Comparison of ENCODE assay signal across 7 cellular contexts in genomic region chr16:84548971-84549844, GRCh38. TPM values are rescaled to one million over a fixed set of nuclear protein-coding genes. Genes with fewer than 3 reads are reported as not detected.
DNase-seq lines count a peak whose midpoint lies in the region; ATAC-seq and TF ChIP-seq lines count a peak whose summit lies in the region.

No MANE protein-coding gene starts in this region.

- no peak for TF ChIP-seq EP300 in suprapubic skin (IDR thresholded peaks at IDR 0.05)

- peak; percentile 67 for DNase-seq in T-helper 2 cell treated with Interferon-gamma antibody and Interleukin-4, amounts not matched to agents 5 μg/mL and 100 μg/mL, for 36 hours (ENCODE audit: low spot score)
- DNase-seq in activated naive CD4-positive, alpha-beta T cell treated with anti-CD3 and anti-CD28 coated beads for 36 hours = peak; percentile 65
- DNase-seq in lung microvascular endothelial cell (ENCODE audit: low read depth in 2 of 2) (peak; percentile 75 to 97), suprapubic skin (ENCODE audit: low spot score in 2 of 2) (no peak), A673 (ENCODE audit: low spot score) (no peak)

- H3K4me1 ChIP-seq in suprapubic skin (no peaks in the 10 kb centered on the region), A673 (ENCODE audit: insufficient read depth, low read length, poor library complexity, severe bottlenecking) (peaks cover 2% of the 10 kb centered on the region)

- H3K9me3 Mint-ChIP-seq in T-helper 2 cell treated with Interferon-gamma antibody and Interleukin-4, amounts not matched to agents 5 μg/mL and 100 μg/mL, for 36 hours = no peaks in the 10 kb centered on the region
- no peaks in the 10 kb centered on the region for H3K9me3 Mint-ChIP-seq in activated naive CD4-positive, alpha-beta T cell treated with anti-CD3 and anti-CD28 coated beads for 36 hours

- H3K36me3 Mint-ChIP-seq in T-helper 2 cell treated with Interferon-gamma antibody and Interleukin-4, amounts not matched to agents 5 μg/mL and 100 μg/mL, for 36 hours (ENCODE audit: low read depth) = peaks cover 56% of the 10 kb centered on the region
- H3K36me3 Mint-ChIP-seq in activated naive CD4-positive, alpha-beta T cell treated with anti-CD3 and anti-CD28 coated beads for 36 hours (ENCODE audit: low read depth) = peaks cover 12% of the 10 kb centered on the region

- no TSS peak for BruUV-seq in A673 (replicated peaks; lab: Mats Ljungman, UMichigan)

- H3K27ac Mint-ChIP-seq in T-helper 2 cell treated with Interferon-gamma antibody and Interleukin-4, amounts not matched to agents 5 μg/mL and 100 μg/mL, for 36 hours = peak overlapping the region; percentile 100
- peak overlapping the region; percentile 97 for H3K27ac Mint-ChIP-seq in activated naive CD4-positive, alpha-beta T cell treated with anti-CD3 and anti-CD28 coated beads for 36 hours

- no peak for ATAC-seq in GM21526 (IDR thresholded peaks at IDR 0.05; ENCODE audit: low FRiP score, unreplicated experiment)
- ATAC-seq in GM21717 (IDR thresholded peaks at IDR 0.05; ENCODE audit: unreplicated experiment) = no peak

- H3K9me3 ChIP-seq in suprapubic skin (no peaks in the 10 kb centered on the region), A673 (ENCODE audit: low read depth, low read length, poor library complexity, severe bottlenecking) (no peaks in the 10 kb centered on the region)

- no peak for TF ChIP-seq POLR2A in suprapubic skin (IDR thresholded peaks at IDR 0.05)

- peak overlapping the region; percentile 51 for H3K27ac ChIP-seq in suprapubic skin
- H3K27ac ChIP-seq in A673 (ENCODE audit: low read depth, low read length, poor library complexity, severe bottlenecking) = no peak overlapping the region

- intact Hi-C loops in activated naive CD4-positive, alpha-beta T cell treated with anti-CD3 and anti-CD28 coated beads for 36 hours (cut with micrococcal nuclease) = loop anchor here (1.0 kb wide), 3 partner anchors 34 to 69 kb away; partner anchors contain the start of gene COTL1
- intact Hi-C loops in A673 (cut with micrococcal nuclease; ENCODE audit: unreplicated experiment) = no loop called here

- H3K4me3 ChIP-seq in suprapubic skin (peak overlapping the region; percentile 1), A673 (ENCODE audit: low read depth, low read length, poor library complexity, severe bottlenecking) (no peak overlapping the region)

- H3K27me3 Mint-ChIP-seq in T-helper 2 cell treated with Interferon-gamma antibody and Interleukin-4, amounts not matched to agents 5 μg/mL and 100 μg/mL, for 36 hours (ENCODE audit: low read depth) = no peaks in the 10 kb centered on the region
- no peaks in the 10 kb centered on the region for H3K27me3 Mint-ChIP-seq in activated naive CD4-positive, alpha-beta T cell treated with anti-CD3 and anti-CD28 coated beads for 36 hours (ENCODE audit: low read depth)

- peaks cover 54% of the 10 kb centered on the region for H3K4me1 Mint-ChIP-seq in T-helper 2 cell treated with Interferon-gamma antibody and Interleukin-4, amounts not matched to agents 5 μg/mL and 100 μg/mL, for 36 hours (ENCODE audit: low read depth)
- peaks cover 62% of the 10 kb centered on the region for H3K4me1 Mint-ChIP-seq in activated naive CD4-positive, alpha-beta T cell treated with anti-CD3 and anti-CD28 coated beads for 36 hours (ENCODE audit: low read depth)

- H3K4me3 Mint-ChIP-seq in T-helper 2 cell treated with Interferon-gamma antibody and Interleukin-4, amounts not matched to agents 5 μg/mL and 100 μg/mL, for 36 hours = peak overlapping the region; percentile 95
- H3K4me3 Mint-ChIP-seq in activated naive CD4-positive, alpha-beta T cell treated with anti-CD3 and anti-CD28 coated beads for 36 hours = peak overlapping the region; percentile 86

- CTCF ChIA-PET in activated naive CD4-positive, alpha-beta T cell treated with anti-CD3 and anti-CD28 coated beads for 36 hours (lab: Charles Lee) = interaction anchor here (0.7 to 1.2 kb wide), 4 partner anchors 41 to 74 kb away, joined by 3 to 5 read pairs (median 3); no protein-coding TSS in a partner anchor
- CTCF ChIA-PET in A673 (lab: Charles Lee) = no interaction called here

- no peaks in the 10 kb centered on the region for H3K36me3 ChIP-seq in suprapubic skin
- H3K36me3 ChIP-seq in A673 (ENCODE audit: insufficient read depth, low read length, poor library complexity, severe bottlenecking) = no peaks in the 10 kb centered on the region

- TF ChIP-seq CTCF in suprapubic skin (IDR thresholded peaks at IDR 0.05) (no peak), A673 (conservative IDR thresholded peaks at IDR 0.05; ENCODE audit: low read depth, low read length) (no peak)

- 54% methylated on average over 25 of the region's 25 CpGs for WGBS in suprapubic skin

- POLR2A ChIA-PET in A673 (lab: Charles Lee; ENCODE audit: low non-redundant PET) = no interaction called here

- peaks cover 22% of the 10 kb centered on the region for H3K27me3 ChIP-seq in suprapubic skin
- no peaks in the 10 kb centered on the region for H3K27me3 ChIP-seq in A673 (replicated peaks; ENCODE audit: insufficient read depth, low read depth, low read length, poor library complexity)

RNA-seq across cellular contexts. Expression of gene MEAK7, which starts 44.7 kb away (rescaled TPM):
- 1 to 10 TPM; 6.3 to 7.0 TPM for total RNA-seq in activated naive CD4-positive, alpha-beta T cell treated with anti-CD3 and anti-CD28 coated beads for 36 hours
- total RNA-seq in lung microvascular endothelial cell = 10.7 and 13.3 TPM in 2 replicates
- 10 to 100 TPM in 3 of 4 donors, 1 to 10 TPM in 1; 9.2 to 17.9 (median 13.6) TPM for total RNA-seq in suprapubic skin
- 11.6 and 12.4 TPM in 2 replicates for total RNA-seq in A673 (2021)

Comparison
In these comparisons a context has a peak if more than half of its experiments do, and no peak if none do; other contexts are left out.
1. DNase-seq: peak in T-helper 2 cell treated with Interferon-gamma antibody and Interleukin-4, amounts not matched to agents 5 μg/mL and 100 μg/mL, for 36 hours (single experiment), activated naive CD4-positive, alpha-beta T cell treated with anti-CD3 and anti-CD28 coated beads for 36 hours (single experiment) and lung microvascular endothelial cell (2 of 2); none in suprapubic skin (0 of 2) and A673 (single experiment).